In the genomic region with DNA sequence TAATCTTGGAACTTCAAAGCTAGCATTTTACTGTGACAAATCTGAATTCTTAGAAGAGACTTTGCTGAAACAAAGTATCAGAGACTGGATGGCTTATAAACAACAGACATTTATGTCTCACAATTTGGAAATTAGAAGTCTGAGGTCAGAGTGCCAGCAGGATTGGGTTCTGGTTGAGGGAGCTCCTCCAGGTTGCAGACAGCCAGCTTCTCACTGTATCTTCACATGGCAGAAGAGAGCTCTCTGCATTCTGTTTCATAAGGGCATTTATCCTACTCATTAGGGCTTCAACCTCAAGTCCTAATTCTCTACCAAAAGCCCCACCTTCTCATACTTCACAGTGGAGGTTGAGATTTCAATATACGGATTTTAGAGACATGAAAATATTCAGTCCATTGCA, we compare ENCODE assay signal across 16 cellular contexts.
A peak's percentile ranks its signal among the peaks of the same experiment; 100 is the strongest.
DNase-seq lines count a peak whose midpoint lies in the region; ATAC-seq lines count a peak whose summit lies in the region.
"Had no signal": no experiment of that assay in that cellular context is flagged by ENCODE, and none has a peak within 500 bp of the region (broad histone marks: within the 10 kb centered on the region; RNA-seq: fewer than 3 reads in every experiment).

No MANE protein-coding gene starts in this region.

- DNase-seq in T-helper 2 cell treated with Interferon-gamma antibody and Interleukin-4, amounts not matched to agents 5 μg/mL and 100 μg/mL, for 36 hours (ENCODE audit: low spot score) = no peak
- DNase-seq in T-helper 2 cell (no peak), T-cell (no peak), occipital lobe (lab: John Stamatoyannopoulos, UW) (no peak)
- no peak for DNase-seq in activated naive CD4-positive, alpha-beta T cell treated with anti-CD3 and anti-CD28 coated beads, Interleukin-2, amount 50 U/mL, for 16 hours
- no peak for DNase-seq in stimulated activated effector memory CD8-positive, alpha-beta T cell treated with anti-CD3 and anti-CD28 coated beads, Interleukin-12 subunit alpha, Interleukin-12 subunit beta, amount 100 ng/mL, for 72 hours (ENCODE audit: low spot score in 2 of 2)
- DNase-seq: 8988T; Calu3; NCI-H1105; NCI-H1694; NCI-H2081 treated with DMSO at 0.1 percent for 48 hours; NK-92 treated with Interleukin-12 subunit alpha and Interleukin-12 subunit beta, amount 100 ng/mL, for 24 hours; Peyer's patch had no signal

- H3K4me3 Mint-ChIP-seq in T-helper 2 cell treated with Interferon-gamma antibody and Interleukin-4, amounts not matched to agents 5 μg/mL and 100 μg/mL, for 36 hours = peak overlapping the region; percentile 33
- H3K4me3 Mint-ChIP-seq in activated naive CD4-positive, alpha-beta T cell treated with anti-CD3 and anti-CD28 coated beads, Interleukin-2, amount 50 U/mL, for 24 hours = no peak overlapping the region
- peak overlapping the region in 1 of 3 donors; percentile 3 for H3K4me3 Mint-ChIP-seq in T-cell
- H3K4me3 Mint-ChIP-seq in stimulated activated effector memory CD8-positive, alpha-beta T cell treated with anti-CD3 and anti-CD28 coated beads, Interleukin-12 subunit alpha, Interleukin-12 subunit beta, amount 100 ng/mL, for 72 hours = no peak overlapping the region
- H3K4me3 Mint-ChIP-seq: CD14-positive monocyte had no signal

- H3K9me3 Mint-ChIP-seq in T-helper 2 cell treated with Interferon-gamma antibody and Interleukin-4, amounts not matched to agents 5 μg/mL and 100 μg/mL, for 36 hours = peaks cover 13% of the 10 kb centered on the region
- no peaks in the 10 kb centered on the region for H3K9me3 Mint-ChIP-seq in activated naive CD4-positive, alpha-beta T cell treated with anti-CD3 and anti-CD28 coated beads, Interleukin-2, amount 50 U/mL, for 24 hours
- H3K9me3 Mint-ChIP-seq in T-cell = no peaks in the 10 kb centered on the region
- H3K9me3 Mint-ChIP-seq in stimulated activated effector memory CD8-positive, alpha-beta T cell treated with anti-CD3 and anti-CD28 coated beads, Interleukin-12 subunit alpha, Interleukin-12 subunit beta, amount 100 ng/mL, for 72 hours = no peaks in the 10 kb centered on the region

- POLR2A ChIA-PET in T-cell (lab: Charles Lee) = interaction anchor here (0.5 to 0.6 kb wide), 2 partner anchors 112 to 400 kb away, joined by 4 to 6 read pairs; no protein-coding TSS in a partner anchor

- CTCF ChIA-PET in T-cell (lab: Charles Lee) = no interaction called here

- ATAC-seq in T-cell (replicated peaks in 1 of 4) = peak in 2 of 4 experiments; percentile 31 to 42
- ATAC-seq in stimulated activated effector memory CD8-positive, alpha-beta T cell treated with anti-CD3 and anti-CD28 coated beads, Interleukin-12 subunit alpha, Interleukin-12 subunit beta, amount 100 ng/mL, for 72 hours = no peak
- no peak for ATAC-seq in HG02678 (IDR thresholded peaks at IDR 0.05; ENCODE audit: unreplicated experiment)

- no peaks in the 10 kb centered on the region for H3K27me3 Mint-ChIP-seq in T-helper 2 cell treated with Interferon-gamma antibody and Interleukin-4, amounts not matched to agents 5 μg/mL and 100 μg/mL, for 36 hours (ENCODE audit: low read depth)
- H3K27me3 Mint-ChIP-seq in activated naive CD4-positive, alpha-beta T cell treated with anti-CD3 and anti-CD28 coated beads, Interleukin-2, amount 50 U/mL, for 24 hours = no peaks in the 10 kb centered on the region
- H3K27me3 Mint-ChIP-seq in T-cell = no peaks in the 10 kb centered on the region

- peak overlapping the region; percentile 32 for H3K27ac Mint-ChIP-seq in T-helper 2 cell treated with Interferon-gamma antibody and Interleukin-4, amounts not matched to agents 5 μg/mL and 100 μg/mL, for 36 hours
- H3K27ac Mint-ChIP-seq in activated naive CD4-positive, alpha-beta T cell treated with anti-CD3 and anti-CD28 coated beads, Interleukin-2, amount 50 U/mL, for 24 hours = peak overlapping the region; percentile 71
- H3K27ac Mint-ChIP-seq in T-cell = peak overlapping the region; percentile 83 to 87
- peak overlapping the region; percentile 44 for H3K27ac Mint-ChIP-seq in stimulated activated effector memory CD8-positive, alpha-beta T cell treated with anti-CD3 and anti-CD28 coated beads, Interleukin-12 subunit alpha, Interleukin-12 subunit beta, amount 100 ng/mL, for 72 hours
- H3K27ac Mint-ChIP-seq: CD14-positive monocyte had no signal

- peaks cover 8% of the 10 kb centered on the region for H3K36me3 Mint-ChIP-seq in T-helper 2 cell treated with Interferon-gamma antibody and Interleukin-4, amounts not matched to agents 5 μg/mL and 100 μg/mL, for 36 hours (ENCODE audit: low read depth)
- H3K36me3 Mint-ChIP-seq in activated naive CD4-positive, alpha-beta T cell treated with anti-CD3 and anti-CD28 coated beads, Interleukin-2, amount 50 U/mL, for 24 hours = peaks cover 3% of the 10 kb centered on the region
- H3K36me3 Mint-ChIP-seq in T-cell = no peaks in the 10 kb centered on the region
- no peaks in the 10 kb centered on the region for H3K36me3 Mint-ChIP-seq in stimulated activated effector memory CD8-positive, alpha-beta T cell treated with anti-CD3 and anti-CD28 coated beads, Interleukin-12 subunit alpha, Interleukin-12 subunit beta, amount 100 ng/mL, for 72 hours
- H3K36me3 Mint-ChIP-seq: CD14-positive monocyte had no signal

- H3K4me1 Mint-ChIP-seq in T-helper 2 cell treated with Interferon-gamma antibody and Interleukin-4, amounts not matched to agents 5 μg/mL and 100 μg/mL, for 36 hours (ENCODE audit: low read depth) = peaks cover 45% of the 10 kb centered on the region
- H3K4me1 Mint-ChIP-seq in activated naive CD4-positive, alpha-beta T cell treated with anti-CD3 and anti-CD28 coated beads, Interleukin-2, amount 50 U/mL, for 24 hours = peaks cover 66% of the 10 kb centered on the region
- H3K4me1 Mint-ChIP-seq in T-cell = peaks cover 56 to 57% (median 57%) of the 10 kb centered on the region in 3 donors
- peaks cover 39% of the 10 kb centered on the region for H3K4me1 Mint-ChIP-seq in stimulated activated effector memory CD8-positive, alpha-beta T cell treated with anti-CD3 and anti-CD28 coated beads, Interleukin-12 subunit alpha, Interleukin-12 subunit beta, amount 100 ng/mL, for 72 hours

Comparison
In these comparisons a context has a peak if more than half of its experiments do, and no peak if none do; other contexts are left out.
1. H3K27ac Mint-ChIP-seq: peak in every context shown above with its lines; median percentile 85 in T-cell; 71 in activated naive CD4-positive, alpha-beta T cell treated with anti-CD3 and anti-CD28 coated beads, Interleukin-2, amount 50 U/mL, for 24 hours; 44 in stimulated activated effector memory CD8-positive, alpha-beta T cell treated with anti-CD3 and anti-CD28 coated beads, Interleukin-12 subunit alpha, Interleukin-12 subunit beta, amount 100 ng/mL, for 72 hours; 32 in T-helper 2 cell treated with Interferon-gamma antibody and Interleukin-4, amounts not matched to agents 5 μg/mL and 100 μg/mL, for 36 hours.